ENCODE assay signal across 1 cellular context in the genomic region with DNA sequence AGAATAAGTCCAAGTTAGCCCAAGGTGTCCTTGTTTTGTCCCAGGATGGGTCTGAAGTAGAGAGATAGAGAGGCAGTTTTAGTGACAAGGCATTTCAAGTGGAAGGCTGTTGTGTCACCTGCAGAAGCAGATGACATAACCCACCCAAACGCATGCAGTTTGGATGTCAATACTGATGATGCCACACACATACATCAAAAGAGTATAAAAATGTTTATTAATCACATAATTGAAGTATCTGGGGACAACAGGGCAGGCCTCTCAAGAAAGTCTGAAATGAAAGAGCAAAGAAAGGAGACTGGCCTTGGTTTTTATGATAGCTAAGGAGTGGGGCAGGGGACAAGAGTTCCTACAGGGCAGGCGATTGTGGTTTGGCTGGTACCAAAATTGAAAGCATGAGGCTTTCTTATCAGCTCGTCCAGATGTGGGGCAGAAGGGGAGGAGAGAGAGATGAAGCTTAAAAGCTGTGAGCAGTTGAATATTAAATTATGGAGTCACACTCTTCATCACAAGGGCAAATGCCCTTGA.
TF ChIP-seq lines count a peak whose summit lies in the region.

No MANE protein-coding gene starts in this region.

TF ChIP-seq in K562, 482 proteins besides CTCF, POLR2A, EP300 and RAD21 (continued from another document and continues in another):
- TF ChIP-seq, protein P1, sequence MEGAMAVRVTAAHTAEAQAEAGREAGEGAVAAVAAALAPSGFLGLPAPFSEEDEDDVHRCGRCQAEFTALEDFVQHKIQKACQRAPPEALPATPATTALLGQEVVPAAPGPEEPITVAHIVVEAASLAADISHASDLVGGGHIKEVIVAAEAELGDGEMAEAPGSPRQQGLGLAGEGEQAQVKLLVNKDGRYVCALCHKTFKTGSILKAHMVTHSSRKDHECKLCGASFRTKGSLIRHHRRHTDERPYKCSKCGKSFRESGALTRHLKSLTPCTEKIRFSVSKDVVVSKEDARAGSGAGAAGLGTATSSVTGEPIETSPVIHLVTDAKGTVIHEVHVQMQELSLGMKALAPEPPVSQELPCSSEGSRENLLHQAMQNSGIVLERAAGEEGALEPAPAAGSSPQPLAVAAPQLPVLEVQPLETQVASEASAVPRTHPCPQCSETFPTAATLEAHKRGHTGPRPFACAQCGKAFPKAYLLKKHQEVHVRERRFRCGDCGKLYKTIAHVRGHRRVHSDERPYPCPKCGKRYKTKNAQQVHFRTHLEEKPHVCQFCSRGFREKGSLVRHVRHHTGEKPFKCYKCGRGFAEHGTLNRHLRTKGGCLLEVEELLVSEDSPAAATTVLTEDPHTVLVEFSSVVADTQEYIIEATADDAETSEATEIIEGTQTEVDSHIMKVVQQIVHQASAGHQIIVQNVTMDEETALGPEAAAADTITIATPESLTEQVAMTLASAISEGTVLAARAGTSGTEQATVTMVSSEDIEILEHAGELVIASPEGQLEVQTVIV (CRISPR knock-in tag; IDR thresholded peaks at IDR 0.05; ENCODE audit: borderline replicate concordance), result no peak
- TF ChIP-seq, protein P2, sequence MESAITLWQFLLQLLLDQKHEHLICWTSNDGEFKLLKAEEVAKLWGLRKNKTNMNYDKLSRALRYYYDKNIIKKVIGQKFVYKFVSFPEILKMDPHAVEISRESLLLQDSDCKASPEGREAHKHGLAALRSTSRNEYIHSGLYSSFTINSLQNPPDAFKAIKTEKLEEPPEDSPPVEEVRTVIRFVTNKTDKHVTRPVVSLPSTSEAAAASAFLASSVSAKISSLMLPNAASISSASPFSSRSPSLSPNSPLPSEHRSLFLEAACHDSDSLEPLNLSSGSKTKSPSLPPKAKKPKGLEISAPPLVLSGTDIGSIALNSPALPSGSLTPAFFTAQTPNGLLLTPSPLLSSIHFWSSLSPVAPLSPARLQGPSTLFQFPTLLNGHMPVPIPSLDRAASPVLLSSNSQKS (CRISPR knock-in tag; IDR thresholded peaks at IDR 0.05), result no peak
- no peak for TF ChIP-seq ELF2 (CRISPR knock-in tag; IDR thresholded peaks at IDR 0.05)
- TF ChIP-seq LARP7 (IDR thresholded peaks at IDR 0.05), result no peak
- TF ChIP-seq CBX8 (IDR thresholded peaks at IDR 0.05; ENCODE audit: borderline replicate concordance, extremely low read depth, low read depth, low read length, poor library complexity, severe bottlenecking), result no peak
- TF ChIP-seq SREBF1 (IDR thresholded peaks at IDR 0.05; ENCODE audit: borderline replicate concordance, low read depth, low read length), result no peak
- peak; percentile 86; the same call in 1 of the 2 replicates for TF ChIP-seq ZEB2 (IDR thresholded peaks at IDR 0.05)
- TF ChIP-seq, protein P3, sequence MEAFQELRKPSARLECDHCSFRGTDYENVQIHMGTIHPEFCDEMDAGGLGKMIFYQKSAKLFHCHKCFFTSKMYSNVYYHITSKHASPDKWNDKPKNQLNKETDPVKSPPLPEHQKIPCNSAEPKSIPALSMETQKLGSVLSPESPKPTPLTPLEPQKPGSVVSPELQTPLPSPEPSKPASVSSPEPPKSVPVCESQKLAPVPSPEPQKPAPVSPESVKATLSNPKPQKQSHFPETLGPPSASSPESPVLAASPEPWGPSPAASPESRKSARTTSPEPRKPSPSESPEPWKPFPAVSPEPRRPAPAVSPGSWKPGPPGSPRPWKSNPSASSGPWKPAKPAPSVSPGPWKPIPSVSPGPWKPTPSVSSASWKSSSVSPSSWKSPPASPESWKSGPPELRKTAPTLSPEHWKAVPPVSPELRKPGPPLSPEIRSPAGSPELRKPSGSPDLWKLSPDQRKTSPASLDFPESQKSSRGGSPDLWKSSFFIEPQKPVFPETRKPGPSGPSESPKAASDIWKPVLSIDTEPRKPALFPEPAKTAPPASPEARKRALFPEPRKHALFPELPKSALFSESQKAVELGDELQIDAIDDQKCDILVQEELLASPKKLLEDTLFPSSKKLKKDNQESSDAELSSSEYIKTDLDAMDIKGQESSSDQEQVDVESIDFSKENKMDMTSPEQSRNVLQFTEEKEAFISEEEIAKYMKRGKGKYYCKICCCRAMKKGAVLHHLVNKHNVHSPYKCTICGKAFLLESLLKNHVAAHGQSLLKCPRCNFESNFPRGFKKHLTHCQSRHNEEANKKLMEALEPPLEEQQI (IDR thresholded peaks at IDR 0.05), result peak; percentile 71
- no peak for TF ChIP-seq TARDBP (IDR thresholded peaks at IDR 0.05)
- TF ChIP-seq YBX1 (IDR thresholded peaks at IDR 0.05), result no peak
- no peak for TF ChIP-seq FOXA1 (IDR thresholded peaks at IDR 0.05; ENCODE audit: borderline replicate concordance)
- no peak for TF ChIP-seq DACH1 (IDR thresholded peaks at IDR 0.05; ENCODE audit: partially characterized antibody)
- TF ChIP-seq ZNF445 (CRISPR knock-in tag; IDR thresholded peaks at IDR 0.05; ENCODE audit: low read depth), result no peak
- no peak for TF ChIP-seq KAT7 (CRISPR knock-in tag; IDR thresholded peaks at IDR 0.05; ENCODE audit: borderline replicate concordance)
- TF ChIP-seq, protein P4, sequence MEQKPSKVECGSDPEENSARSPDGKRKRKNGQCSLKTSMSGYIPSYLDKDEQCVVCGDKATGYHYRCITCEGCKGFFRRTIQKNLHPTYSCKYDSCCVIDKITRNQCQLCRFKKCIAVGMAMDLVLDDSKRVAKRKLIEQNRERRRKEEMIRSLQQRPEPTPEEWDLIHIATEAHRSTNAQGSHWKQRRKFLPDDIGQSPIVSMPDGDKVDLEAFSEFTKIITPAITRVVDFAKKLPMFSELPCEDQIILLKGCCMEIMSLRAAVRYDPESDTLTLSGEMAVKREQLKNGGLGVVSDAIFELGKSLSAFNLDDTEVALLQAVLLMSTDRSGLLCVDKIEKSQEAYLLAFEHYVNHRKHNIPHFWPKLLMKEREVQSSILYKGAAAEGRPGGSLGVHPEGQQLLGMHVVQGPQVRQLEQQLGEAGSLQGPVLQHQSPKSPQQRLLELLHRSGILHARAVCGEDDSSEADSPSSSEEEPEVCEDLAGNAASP (IDR thresholded peaks at IDR 0.05), result no peak
- TF ChIP-seq ZKSCAN3 (CRISPR knock-in tag; IDR thresholded peaks at IDR 0.05), result no peak
- TF ChIP-seq ZNF75A (CRISPR knock-in tag; IDR thresholded peaks at IDR 0.05), result no peak
- TF ChIP-seq FOXP1 (CRISPR knock-in tag; IDR thresholded peaks at IDR 0.05), result no peak
- 0 out of 2 replicates have a peak, but pooled peaks have one; percentile 54 for TF ChIP-seq ZNF165 (CRISPR knock-in tag; IDR thresholded peaks at IDR 0.05; ENCODE audit: borderline replicate concordance)
- TF ChIP-seq, protein P5, sequence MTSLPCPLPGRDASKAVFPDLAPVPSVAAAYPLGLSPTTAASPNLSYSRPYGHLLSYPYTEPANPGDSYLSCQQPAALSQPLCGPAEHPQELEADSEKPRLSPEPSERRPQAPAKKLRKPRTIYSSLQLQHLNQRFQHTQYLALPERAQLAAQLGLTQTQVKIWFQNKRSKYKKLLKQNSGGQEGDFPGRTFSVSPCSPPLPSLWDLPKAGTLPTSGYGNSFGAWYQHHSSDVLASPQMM (CRISPR knock-in tag; IDR thresholded peaks at IDR 0.05), result no peak
- TF ChIP-seq, protein P6, sequence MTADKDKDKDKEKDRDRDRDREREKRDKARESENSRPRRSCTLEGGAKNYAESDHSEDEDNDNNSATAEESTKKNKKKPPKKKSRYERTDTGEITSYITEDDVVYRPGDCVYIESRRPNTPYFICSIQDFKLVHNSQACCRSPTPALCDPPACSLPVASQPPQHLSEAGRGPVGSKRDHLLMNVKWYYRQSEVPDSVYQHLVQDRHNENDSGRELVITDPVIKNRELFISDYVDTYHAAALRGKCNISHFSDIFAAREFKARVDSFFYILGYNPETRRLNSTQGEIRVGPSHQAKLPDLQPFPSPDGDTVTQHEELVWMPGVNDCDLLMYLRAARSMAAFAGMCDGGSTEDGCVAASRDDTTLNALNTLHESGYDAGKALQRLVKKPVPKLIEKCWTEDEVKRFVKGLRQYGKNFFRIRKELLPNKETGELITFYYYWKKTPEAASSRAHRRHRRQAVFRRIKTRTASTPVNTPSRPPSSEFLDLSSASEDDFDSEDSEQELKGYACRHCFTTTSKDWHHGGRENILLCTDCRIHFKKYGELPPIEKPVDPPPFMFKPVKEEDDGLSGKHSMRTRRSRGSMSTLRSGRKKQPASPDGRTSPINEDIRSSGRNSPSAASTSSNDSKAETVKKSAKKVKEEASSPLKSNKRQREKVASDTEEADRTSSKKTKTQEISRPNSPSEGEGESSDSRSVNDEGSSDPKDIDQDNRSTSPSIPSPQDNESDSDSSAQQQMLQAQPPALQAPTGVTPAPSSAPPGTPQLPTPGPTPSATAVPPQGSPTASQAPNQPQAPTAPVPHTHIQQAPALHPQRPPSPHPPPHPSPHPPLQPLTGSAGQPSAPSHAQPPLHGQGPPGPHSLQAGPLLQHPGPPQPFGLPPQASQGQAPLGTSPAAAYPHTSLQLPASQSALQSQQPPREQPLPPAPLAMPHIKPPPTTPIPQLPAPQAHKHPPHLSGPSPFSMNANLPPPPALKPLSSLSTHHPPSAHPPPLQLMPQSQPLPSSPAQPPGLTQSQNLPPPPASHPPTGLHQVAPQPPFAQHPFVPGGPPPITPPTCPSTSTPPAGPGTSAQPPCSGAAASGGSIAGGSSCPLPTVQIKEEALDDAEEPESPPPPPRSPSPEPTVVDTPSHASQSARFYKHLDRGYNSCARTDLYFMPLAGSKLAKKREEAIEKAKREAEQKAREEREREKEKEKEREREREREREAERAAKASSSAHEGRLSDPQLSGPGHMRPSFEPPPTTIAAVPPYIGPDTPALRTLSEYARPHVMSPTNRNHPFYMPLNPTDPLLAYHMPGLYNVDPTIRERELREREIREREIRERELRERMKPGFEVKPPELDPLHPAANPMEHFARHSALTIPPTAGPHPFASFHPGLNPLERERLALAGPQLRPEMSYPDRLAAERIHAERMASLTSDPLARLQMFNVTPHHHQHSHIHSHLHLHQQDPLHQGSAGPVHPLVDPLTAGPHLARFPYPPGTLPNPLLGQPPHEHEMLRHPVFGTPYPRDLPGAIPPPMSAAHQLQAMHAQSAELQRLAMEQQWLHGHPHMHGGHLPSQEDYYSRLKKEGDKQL (CRISPR knock-in tag; IDR thresholded peaks at IDR 0.05; ENCODE audit: borderline replicate concordance), result no peak
- TF ChIP-seq, protein P7, sequence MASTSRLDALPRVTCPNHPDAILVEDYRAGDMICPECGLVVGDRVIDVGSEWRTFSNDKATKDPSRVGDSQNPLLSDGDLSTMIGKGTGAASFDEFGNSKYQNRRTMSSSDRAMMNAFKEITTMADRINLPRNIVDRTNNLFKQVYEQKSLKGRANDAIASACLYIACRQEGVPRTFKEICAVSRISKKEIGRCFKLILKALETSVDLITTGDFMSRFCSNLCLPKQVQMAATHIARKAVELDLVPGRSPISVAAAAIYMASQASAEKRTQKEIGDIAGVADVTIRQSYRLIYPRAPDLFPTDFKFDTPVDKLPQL (IDR thresholded peaks at IDR 0.05; ENCODE audit: extremely low read depth, insufficient read length), result no peak
- TF ChIP-seq SLC30A9 (CRISPR knock-in tag; IDR thresholded peaks at IDR 0.05), result no peak
- TF ChIP-seq SIX5 (IDR thresholded peaks at IDR 0.05; ENCODE audit: borderline replicate concordance in 1 of 2, insufficient read depth in 1 of 2, low read depth in 1 of 2, low read length in 2 of 2), result no peak
- TF ChIP-seq, protein P8, sequence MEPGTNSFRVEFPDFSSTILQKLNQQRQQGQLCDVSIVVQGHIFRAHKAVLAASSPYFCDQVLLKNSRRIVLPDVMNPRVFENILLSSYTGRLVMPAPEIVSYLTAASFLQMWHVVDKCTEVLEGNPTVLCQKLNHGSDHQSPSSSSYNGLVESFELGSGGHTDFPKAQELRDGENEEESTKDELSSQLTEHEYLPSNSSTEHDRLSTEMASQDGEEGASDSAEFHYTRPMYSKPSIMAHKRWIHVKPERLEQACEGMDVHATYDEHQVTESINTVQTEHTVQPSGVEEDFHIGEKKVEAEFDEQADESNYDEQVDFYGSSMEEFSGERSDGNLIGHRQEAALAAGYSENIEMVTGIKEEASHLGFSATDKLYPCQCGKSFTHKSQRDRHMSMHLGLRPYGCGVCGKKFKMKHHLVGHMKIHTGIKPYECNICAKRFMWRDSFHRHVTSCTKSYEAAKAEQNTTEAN (CRISPR knock-in tag; IDR thresholded peaks at IDR 0.05), result no peak
- TF ChIP-seq ZBTB1 (CRISPR knock-in tag; IDR thresholded peaks at IDR 0.05; ENCODE audit: borderline replicate concordance, low read depth), result no peak
- TF ChIP-seq, protein P9, sequence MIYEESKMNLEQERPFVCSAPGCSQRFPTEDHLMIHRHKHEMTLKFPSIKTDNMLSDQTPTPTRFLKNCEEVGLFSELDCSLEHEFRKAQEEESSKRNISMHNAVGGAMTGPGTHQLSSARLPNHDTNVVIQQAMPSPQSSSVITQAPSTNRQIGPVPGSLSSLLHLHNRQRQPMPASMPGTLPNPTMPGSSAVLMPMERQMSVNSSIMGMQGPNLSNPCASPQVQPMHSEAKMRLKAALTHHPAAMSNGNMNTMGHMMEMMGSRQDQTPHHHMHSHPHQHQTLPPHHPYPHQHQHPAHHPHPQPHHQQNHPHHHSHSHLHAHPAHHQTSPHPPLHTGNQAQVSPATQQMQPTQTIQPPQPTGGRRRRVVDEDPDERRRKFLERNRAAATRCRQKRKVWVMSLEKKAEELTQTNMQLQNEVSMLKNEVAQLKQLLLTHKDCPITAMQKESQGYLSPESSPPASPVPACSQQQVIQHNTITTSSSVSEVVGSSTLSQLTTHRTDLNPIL (CRISPR knock-in tag; IDR thresholded peaks at IDR 0.05), result no peak
- no peak for TF ChIP-seq MCM7 (IDR thresholded peaks at IDR 0.05)
- no peak for TF ChIP-seq SNRNP70 (optimal IDR thresholded peaks at IDR 0.05; ENCODE audit: low read depth, low read length)
- TF ChIP-seq, protein P10, sequence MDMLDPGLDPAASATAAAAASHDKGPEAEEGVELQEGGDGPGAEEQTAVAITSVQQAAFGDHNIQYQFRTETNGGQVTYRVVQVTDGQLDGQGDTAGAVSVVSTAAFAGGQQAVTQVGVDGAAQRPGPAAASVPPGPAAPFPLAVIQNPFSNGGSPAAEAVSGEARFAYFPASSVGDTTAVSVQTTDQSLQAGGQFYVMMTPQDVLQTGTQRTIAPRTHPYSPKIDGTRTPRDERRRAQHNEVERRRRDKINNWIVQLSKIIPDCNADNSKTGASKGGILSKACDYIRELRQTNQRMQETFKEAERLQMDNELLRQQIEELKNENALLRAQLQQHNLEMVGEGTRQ (CRISPR knock-in tag; IDR thresholded peaks at IDR 0.05), result no peak
- TF ChIP-seq, protein P11, sequence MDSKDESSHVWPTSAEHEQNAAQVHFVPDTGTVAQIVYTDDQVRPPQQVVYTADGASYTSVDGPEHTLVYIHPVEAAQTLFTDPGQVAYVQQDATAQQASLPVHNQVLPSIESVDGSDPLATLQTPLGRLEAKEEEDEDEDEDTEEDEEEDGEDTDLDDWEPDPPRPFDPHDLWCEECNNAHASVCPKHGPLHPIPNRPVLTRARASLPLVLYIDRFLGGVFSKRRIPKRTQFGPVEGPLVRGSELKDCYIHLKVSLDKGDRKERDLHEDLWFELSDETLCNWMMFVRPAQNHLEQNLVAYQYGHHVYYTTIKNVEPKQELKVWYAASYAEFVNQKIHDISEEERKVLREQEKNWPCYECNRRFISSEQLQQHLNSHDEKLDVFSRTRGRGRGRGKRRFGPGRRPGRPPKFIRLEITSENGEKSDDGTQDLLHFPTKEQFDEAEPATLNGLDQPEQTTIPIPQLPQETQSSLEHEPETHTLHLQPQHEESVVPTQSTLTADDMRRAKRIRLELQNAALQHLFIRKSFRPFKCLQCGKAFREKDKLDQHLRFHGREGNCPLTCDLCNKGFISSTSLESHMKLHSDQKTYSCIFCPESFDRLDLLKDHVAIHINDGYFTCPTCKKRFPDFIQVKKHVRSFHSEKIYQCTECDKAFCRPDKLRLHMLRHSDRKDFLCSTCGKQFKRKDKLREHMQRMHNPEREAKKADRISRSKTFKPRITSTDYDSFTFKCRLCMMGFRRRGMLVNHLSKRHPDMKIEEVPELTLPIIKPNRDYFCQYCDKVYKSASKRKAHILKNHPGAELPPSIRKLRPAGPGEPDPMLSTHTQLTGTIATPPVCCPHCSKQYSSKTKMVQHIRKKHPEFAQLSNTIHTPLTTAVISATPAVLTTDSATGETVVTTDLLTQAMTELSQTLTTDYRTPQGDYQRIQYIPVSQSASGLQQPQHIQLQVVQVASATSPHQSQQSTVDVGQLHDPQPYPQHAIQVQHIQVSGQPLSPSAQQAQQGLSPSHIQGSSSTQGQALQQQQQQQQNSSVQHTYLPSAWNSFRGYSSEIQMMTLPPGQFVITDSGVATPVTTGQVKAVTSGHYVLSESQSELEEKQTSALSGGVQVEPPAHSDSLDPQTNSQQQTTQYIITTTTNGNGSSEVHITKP (IDR thresholded peaks at IDR 0.05; ENCODE audit: partially characterized antibody), result peak; percentile 39
- no peak for TF ChIP-seq ZSCAN29 (IDR thresholded peaks at IDR 0.05)
- no peak for TF ChIP-seq RHOXF2B (CRISPR knock-in tag; conservative IDR thresholded peaks at IDR 0.05)
